21 cellular contexts compared by ENCODE assay signal in the genomic region with DNA sequence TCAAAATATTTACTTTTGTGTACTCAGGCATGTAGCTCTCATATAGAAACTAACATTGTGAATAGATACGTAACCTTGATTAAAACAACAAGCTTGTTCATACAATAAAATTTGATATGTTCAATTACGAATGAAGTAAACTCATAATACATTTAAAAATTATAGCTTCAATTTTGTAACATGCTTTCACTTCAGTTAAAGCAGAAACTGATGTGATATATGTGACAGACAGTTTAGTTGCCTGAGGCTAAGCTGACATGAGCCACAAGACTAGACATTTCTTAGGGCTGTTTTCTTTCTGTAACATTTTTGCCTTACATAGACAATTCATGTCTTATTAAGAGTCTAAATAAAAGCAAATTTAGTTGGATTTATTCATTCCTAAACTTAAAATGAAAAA.
"Had no signal": no experiment of that assay in that cellular context is flagged by ENCODE, and none has a peak within 500 bp of the region (broad histone marks: within the 10 kb centered on the region; RNA-seq: fewer than 3 reads in every experiment).

No MANE protein-coding gene starts in this region.

- FAIRE-seq: endothelial cell of umbilical vein, urothelium cell line had no signal

- H3K9me3 ChIP-seq: heart right ventricle, ovary, right atrium auricular region, sigmoid colon, suprapubic skin, thyroid gland had no signal

- H3K27me3 ChIP-seq: heart right ventricle, ovary, right atrium auricular region, sigmoid colon, suprapubic skin, thyroid gland had no signal

- H3K36me3 ChIP-seq: heart right ventricle, ovary, right atrium auricular region, sigmoid colon, suprapubic skin, thyroid gland had no signal

- H3K4me1 ChIP-seq: heart right ventricle, right atrium auricular region, sigmoid colon, suprapubic skin, thyroid gland had no signal

- DNase-seq: effector CD4-positive, alpha-beta T cell; endodermal cell; foreskin melanocyte; heart right ventricle; hypothalamus; islet precursor cell; mammary epithelial cell; naive thymus-derived CD4-positive, alpha-beta T cell; nucleus accumbens; ovary; sigmoid colon; stimulated activated CD4-positive, alpha-beta T cell treated with anti-CD3 and anti-CD28 coated beads, Interleukin-12 subunit alpha, Interleukin-12 subunit beta, amount 100 ng/mL, for 4 hours; stimulated activated naive CD4-positive, alpha-beta T cell treated with Interleukin-2 at 50 U/mL for 16 hours had no signal

- H3K4me3 ChIP-seq: coronary artery, heart right ventricle, ovary, right atrium auricular region, sigmoid colon, skin epidermis, suprapubic skin, thyroid gland had no signal

- ATAC-seq: heart right ventricle; left lobe of liver; naive thymus-derived CD4-positive, alpha-beta T cell had no signal

- H3K27ac ChIP-seq: coronary artery, heart right ventricle, ovary, right atrium auricular region, sigmoid colon, skin epidermis, suprapubic skin, thyroid gland had no signal
